ENCODE assay signal across 13 cellular contexts in the genomic region with DNA sequence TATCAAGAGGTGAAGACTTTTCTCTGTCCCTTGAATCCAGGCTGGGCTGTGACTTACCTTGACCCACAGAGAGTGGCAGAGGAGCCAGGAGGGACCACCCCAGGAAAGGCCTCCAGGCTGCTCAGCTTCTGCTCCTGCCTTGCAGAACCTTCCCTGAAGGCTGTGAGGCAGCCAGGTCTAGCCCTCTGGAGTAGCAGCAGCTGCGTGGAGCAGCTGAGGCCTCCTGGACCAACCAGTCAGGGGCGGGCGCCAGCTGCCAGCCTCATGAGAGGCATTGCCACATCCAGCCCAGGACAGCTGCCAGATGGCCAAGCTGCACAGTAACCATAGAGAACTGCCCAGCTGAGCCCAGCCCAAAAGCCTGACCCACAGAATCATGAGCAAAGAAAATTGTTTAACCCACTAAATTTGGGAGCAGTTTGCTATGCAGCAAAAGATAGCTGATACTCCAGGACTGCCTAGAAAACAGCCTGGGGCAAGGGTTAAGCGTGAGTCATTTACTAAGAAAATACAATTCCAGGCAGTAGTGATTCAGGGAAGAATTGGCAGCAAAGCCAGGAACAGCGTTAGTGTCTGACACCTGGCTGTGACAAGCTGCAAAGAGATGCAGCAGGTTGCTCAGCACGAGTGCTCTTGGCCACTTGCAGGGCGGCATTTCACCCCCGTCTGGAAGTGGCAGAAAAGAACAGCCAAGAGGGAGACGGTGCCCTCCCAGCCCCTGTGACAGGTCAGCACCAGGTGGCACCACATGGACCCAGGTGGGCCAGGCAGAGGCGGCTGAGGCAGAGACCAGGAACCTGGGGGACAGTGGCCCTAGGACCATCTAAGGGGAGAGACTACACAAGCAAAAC. TPM values are rescaled to one million over a fixed set of nuclear protein-coding genes. Genes with fewer than 3 reads are reported as not detected.
DNase-seq lines count a peak whose midpoint lies in the region; ATAC-seq and TF ChIP-seq lines count a peak whose summit lies in the region.
"Had no signal": no experiment of that assay in that cellular context is flagged by ENCODE, and none has a peak within 500 bp of the region (broad histone marks: within the 10 kb centered on the region; RNA-seq: fewer than 3 reads in every experiment).

No MANE protein-coding gene starts in this region.

- H3K9me3 ChIP-seq in mucosa of descending colon = no peaks in the 10 kb centered on the region
- H3K9me3 ChIP-seq: uterus had no signal

- DNase-seq in ELF-1 (ENCODE audit: low read depth, low spot score) (peak; percentile 15), NCI-H2029 treated with DMSO at 0.1 percent for 48 hours (lab: John Stamatoyannopoulos, UW) (peak; percentile 57), dedifferentiated amniotic fluid mesenchymal stem cell (ENCODE audit: extremely low spot score) (peak; percentile 44), mucosa of descending colon (peak in 1 of 3 donors; percentile 24), Ammon's horn (ENCODE audit: low spot score) (no peak), SKM-1 treated with dmso at 0.1 percent for 144 hours (lab: John Stamatoyannopoulos, UW; ENCODE audit: unreplicated experiment) (no peak)
- DNase-seq: activated B cell treated with CpG ODN at 0.5 μM for 24 hours, NCI-H1930, uterus had no signal

- H3K36me3 ChIP-seq in mucosa of descending colon (ENCODE audit: low read depth) = no peaks in the 10 kb centered on the region
- H3K36me3 ChIP-seq: uterus had no signal

- peak; percentile 86 for ATAC-seq in mucosa of descending colon
- no peak for ATAC-seq in HG03095 (IDR thresholded peaks at IDR 0.05; ENCODE audit: unreplicated experiment)
- no peak for ATAC-seq in HG02759 (IDR thresholded peaks at IDR 0.05; ENCODE audit: unreplicated experiment)

- no peak for TF ChIP-seq CTCF in mucosa of descending colon (IDR thresholded peaks at IDR 0.05)

- no peak overlapping the region for H3K4me3 ChIP-seq in mucosa of descending colon
- H3K4me3 ChIP-seq: uterus had no signal

- no peaks in the 10 kb centered on the region for H3K4me1 ChIP-seq in mucosa of descending colon (ENCODE audit: low read depth)
- H3K4me1 ChIP-seq: uterus had no signal

- intact Hi-C loops in mucosa of descending colon (cut with DNase I, micrococcal nuclease) = no loop called here

RNA-seq across cellular contexts. Expression of gene PDE6B, which starts 14.7 kb away (rescaled TPM):
- 1 to 10 TPM; 1.0 to 2.9 (median 1.2) TPM for total RNA-seq in mucosa of descending colon

RNA-seq across cellular contexts. Expression of gene TMEM271, which starts 34.5 kb away (rescaled TPM):
- total RNA-seq in mucosa of descending colon = under 1 TPM in 1 of 3 donors, not detected in 2; 0.35 TPM
- total RNA-seq: activated B cell treated with CpG ODN at 0.5 μM for 24 hours, aorta, lung microvascular endothelial cell, uterus had no signal

Comparison
In these comparisons a context has a peak if more than half of its experiments do, and no peak if none do; other contexts are left out.
1. DNase-seq: peak in ELF-1 (single experiment), NCI-H2029 treated with DMSO at 0.1 percent for 48 hours (single experiment) and dedifferentiated amniotic fluid mesenchymal stem cell (single experiment); none in Ammon's horn (single experiment) and SKM-1 treated with dmso at 0.1 percent for 144 hours (single experiment).